8 cellular contexts compared by ENCODE assay signal in genomic region chr11:44621140-44621681, GRCh38. TPM values are rescaled to one million over a fixed set of nuclear protein-coding genes. Genes with fewer than 3 reads are reported as not detected.
DNase-seq lines count a peak whose midpoint lies in the region; ATAC-seq and TF ChIP-seq lines count a peak whose summit lies in the region.

No MANE protein-coding gene starts in this region.

- H3K27me3 Mint-ChIP-seq in naive thymus-derived CD4-positive, alpha-beta T cell = no peaks in the 10 kb centered on the region

- H4K20me1 ChIP-seq in OCI-LY1 (ENCODE audit: insufficient read depth, low read length) = no peaks in the 10 kb centered on the region

- H3K27ac ChIP-seq in OCI-LY1 (ENCODE audit: low read depth, low read length, poor library complexity, severe bottlenecking) (no peak overlapping the region), tibial nerve (peak overlapping the region in 1 of 4 donors; percentile 15)
- no peak overlapping the region for H3K27ac ChIP-seq in naive thymus-derived CD4-positive, alpha-beta T cell (ENCODE audit: low read depth, low read length)

- H3K4me2 ChIP-seq in OCI-LY1 (ENCODE audit: low read length) = no peak overlapping the region

- CTCF ChIA-PET in naive thymus-derived CD4-positive, alpha-beta T cell (lab: Charles Lee) = interaction anchor here (1.4 to 14.7 kb wide), 4 partner anchors 9 to 290 kb away, joined by 5 to 379 read pairs (median 12); partner anchors contain the start of gene CD82

- no peak for TF ChIP-seq POLR2A in tibial nerve (IDR thresholded peaks at IDR 0.05)

- TF ChIP-seq EP300 in tibial nerve (IDR thresholded peaks at IDR 0.05) = no peak

- H3K9me2 ChIP-seq in OCI-LY1 (ENCODE audit: low read depth, low read length) = no peaks in the 10 kb centered on the region

- H3K4me3 ChIP-seq in OCI-LY1 (ENCODE audit: low read depth, low read length, poor library complexity, severe bottlenecking) = no peak overlapping the region
- no peak overlapping the region for H3K4me3 ChIP-seq in naive thymus-derived CD4-positive, alpha-beta T cell (ENCODE audit: low read length)
- no peak overlapping the region for H3K4me3 ChIP-seq in tibial nerve

- intact Hi-C loops in naive thymus-derived CD4-positive, alpha-beta T cell (cut with micrococcal nuclease) = loop anchor here (1.0 to 5.0 kb wide), 6 partner anchors 106 to 290 kb away; partner anchors contain the start of gene TSPAN18 (in 1 of the 2)

- H3K79me2 ChIP-seq in OCI-LY1 (ENCODE audit: insufficient read depth, low read length) = no peaks in the 10 kb centered on the region

- H3K9ac ChIP-seq in OCI-LY1 (ENCODE audit: low read length) = no peak overlapping the region

- H3K9me3 ChIP-seq in OCI-LY1 (ENCODE audit: low read length) (no peaks in the 10 kb centered on the region), tibial nerve (no peaks in the 10 kb centered on the region)
- H3K9me3 ChIP-seq in naive thymus-derived CD4-positive, alpha-beta T cell (ENCODE audit: control insufficient read depth in 2 of 3, low read length in 3 of 3) = no peaks in the 10 kb centered on the region

- peaks cover 20 to 44% (median 30%) of the 10 kb centered on the region in 7 donors for H3K4me1 Mint-ChIP-seq in naive thymus-derived CD4-positive, alpha-beta T cell

- DNase-seq in DMS53 treated with DMSO at 0.1 percent for 48 hours (lab: John Stamatoyannopoulos, UW; ENCODE audit: unreplicated experiment) (peak; percentile 44), HK-2 (ENCODE audit: unreplicated experiment) (peak; percentile 59), activated T-helper 1 cell treated with Interleukin-2 at 50 U/mL for 16 hours (ENCODE audit: low read depth) (peak; percentile 50), fibroblast of peridontal ligament (ENCODE audit: extremely low read depth) (peak; percentile 48), tibial nerve (ENCODE audit: low spot score in 2 of 2) (peak; percentile 59 to 70)
- peak; percentile 33 to 64 (median 55) for DNase-seq in naive thymus-derived CD4-positive, alpha-beta T cell

- H3K4me3 Mint-ChIP-seq in naive thymus-derived CD4-positive, alpha-beta T cell = no peak overlapping the region

- TF ChIP-seq CTCF in OCI-LY1 (IDR thresholded peaks at IDR 0.05; ENCODE audit: low read length) (peak; percentile 94), tibial nerve (IDR thresholded peaks at IDR 0.05) (peak; percentile 93 to 99 (median 97))

- no peaks in the 10 kb centered on the region for H3F3A ChIP-seq in OCI-LY1 (ENCODE audit: insufficient read depth, low read length)

- no peak overlapping the region for H2AFZ ChIP-seq in OCI-LY1 (ENCODE audit: low read length)

- peak overlapping the region in 1 of 9 donors; percentile 12 for H3K27ac Mint-ChIP-seq in naive thymus-derived CD4-positive, alpha-beta T cell

- H3K27me3 ChIP-seq in OCI-LY1 (ENCODE audit: insufficient read depth, low read length) = peaks cover 3% of the 10 kb centered on the region; the same call in 1 of the 2 replicates
- H3K27me3 ChIP-seq in naive thymus-derived CD4-positive, alpha-beta T cell (ENCODE audit: control insufficient read depth in 2 of 2, insufficient read depth in 2 of 2, low read length in 2 of 2) = no peaks in the 10 kb centered on the region
- H3K27me3 ChIP-seq in tibial nerve = no peaks in the 10 kb centered on the region

- ATAC-seq in naive thymus-derived CD4-positive, alpha-beta T cell = peak; percentile 76
- no peak for ATAC-seq in HG02798 (IDR thresholded peaks at IDR 0.05; ENCODE audit: poor library complexity, unreplicated experiment)

- H3K4me1 ChIP-seq in OCI-LY1 (ENCODE audit: insufficient read depth, low read length, severe bottlenecking) (no peaks in the 10 kb centered on the region), tibial nerve (peaks cover 0 to 13% (median 9%) of the 10 kb centered on the region in 4 donors)
- H3K4me1 ChIP-seq in naive thymus-derived CD4-positive, alpha-beta T cell (ENCODE audit: control insufficient read depth in 2 of 2, insufficient read depth in 2 of 2, low read length in 2 of 2) = peaks cover 0 to 20% of the 10 kb centered on the region in 2 donors

- 13 to 21% methylated on average over 18 to 24 of the region's 24 CpGs for WGBS in tibial nerve, 2 donors

- H3K36me3 ChIP-seq in OCI-LY1 (ENCODE audit: insufficient read depth, low read length) (peaks cover 45% of the 10 kb centered on the region), tibial nerve (peaks cover 0 to 18% (median 6%) of the 10 kb centered on the region in 3 donors)
- H3K36me3 ChIP-seq in naive thymus-derived CD4-positive, alpha-beta T cell (ENCODE audit: control insufficient read depth in 2 of 3, insufficient read depth in 3 of 3, low read length in 3 of 3) = peaks cover 0 to 13% (median 0%) of the 10 kb centered on the region in 3 experiments

- peaks cover 0 to 22% (median 0%) of the 10 kb centered on the region in 5 donors for H3K36me3 Mint-ChIP-seq in naive thymus-derived CD4-positive, alpha-beta T cell

- POLR2A ChIA-PET in naive thymus-derived CD4-positive, alpha-beta T cell (lab: Charles Lee) = no interaction called here

- H3K9me3 Mint-ChIP-seq in naive thymus-derived CD4-positive, alpha-beta T cell = peaks cover 0 to 4% (median 0%) of the 10 kb centered on the region in 11 donors

RNA-seq across cellular contexts. Expression of gene CD82, which starts 55.7 kb away (rescaled TPM):
- total RNA-seq in naive thymus-derived CD4-positive, alpha-beta T cell = 100 to 1,000 TPM in 1 of 5 experiments, 10 to 100 TPM in 4; 37.0 to 319 (median 57.2) TPM
- polyA plus RNA-seq in naive thymus-derived CD4-positive, alpha-beta T cell = 10 to 100 TPM; 36.4 to 63.1 TPM
- total RNA-seq in tibial nerve = 10 to 100 TPM; 27.9 to 49.4 (median 43.4) TPM
